Comparison of ENCODE assay signal across 15 cellular contexts in the genomic region with DNA sequence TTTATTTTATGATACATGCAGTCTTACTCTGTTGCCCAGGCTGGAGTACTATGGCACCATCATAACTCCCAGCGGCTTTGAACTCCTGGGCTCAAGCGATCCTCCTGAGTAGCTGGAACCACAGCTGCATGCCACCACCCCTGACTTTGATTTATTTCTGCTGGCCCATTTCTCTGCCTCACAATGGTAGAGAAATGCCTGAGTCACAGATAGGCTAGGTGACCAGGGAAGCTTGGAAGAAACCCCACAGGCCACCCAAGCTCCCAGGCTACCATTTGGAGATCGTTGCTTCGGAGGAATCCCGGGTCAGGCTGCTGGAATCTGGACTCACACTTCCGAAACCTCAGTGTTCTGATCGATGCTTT. TPM values are rescaled to one million over a fixed set of nuclear protein-coding genes. Genes with fewer than 3 reads are reported as not detected.
DNase-seq lines count a peak whose midpoint lies in the region; ATAC-seq and TF ChIP-seq lines count a peak whose summit lies in the region.
"Had no signal": no experiment of that assay in that cellular context is flagged by ENCODE, and none has a peak within 500 bp of the region (broad histone marks: within the 10 kb centered on the region; RNA-seq: fewer than 3 reads in every experiment).

No MANE protein-coding gene starts in this region.

- TF ChIP-seq POLR2A in heart left ventricle (IDR thresholded peaks at IDR 0.05) = no peak

- H3K27me3 ChIP-seq in liver (ENCODE audit: control insufficient read depth in 4 of 4, insufficient read depth in 4 of 4, low read length in 3 of 4) (no peaks in the 10 kb centered on the region), heart left ventricle (peaks cover 0 to 15% (median 0%) of the 10 kb centered on the region in 9 donors)
- H3K27me3 ChIP-seq: suprapubic skin had no signal

- DNase-seq in AG08395 (ENCODE audit: low spot score) = peak; percentile 65
- peak; percentile 52 for DNase-seq in M059J (ENCODE audit: low read depth)
- no peak for DNase-seq in chondrocyte (ENCODE audit: low spot score)
- no peak for DNase-seq in stimulated activated naive B cell treated with anti-CD40 and anti-IgM and Interleukin-4, amounts not matched to agents 10 μg/mL and 1 μg/mL and 100 μg/mL, for 72 hours
- DNase-seq in natural killer cell = no peak
- DNase-seq in heart left ventricle = no peak
- DNase-seq: left ventricle myocardium superior, NCI-H1105 treated with DMSO at 0.1 percent for 48 hours, RPMI8226 had no signal

- TF ChIP-seq CTCF in chondrocyte (IDR thresholded peaks at IDR 0.05) = no peak
- TF ChIP-seq CTCF in liver (IDR thresholded peaks at IDR 0.05; ENCODE audit: low read depth, low read length, missing input control) = no peak
- no peak for TF ChIP-seq CTCF in natural killer cell (IDR thresholded peaks at IDR 0.05)
- no peak for TF ChIP-seq CTCF in heart left ventricle (IDR thresholded peaks at IDR 0.05)

- WGBS in liver = 50% methylated on average over 7 of the region's 7 CpGs
- 84 to 92% (median 91%) methylated on average over 7 of the region's 7 CpGs for WGBS in heart left ventricle, 4 donors

- H3K27ac ChIP-seq in liver (ENCODE audit: low read depth in 1 of 2, low read length in 2 of 2) = peak overlapping the region; percentile 97 to 100
- no peak overlapping the region for H3K27ac ChIP-seq in heart left ventricle
- H3K27ac ChIP-seq: neural progenitor cell, skin epidermis, suprapubic skin had no signal

- no peak for TF ChIP-seq RAD21 in liver (IDR thresholded peaks at IDR 0.05)

- H3K9ac ChIP-seq in liver (ENCODE audit: low read depth in 1 of 2, low read length in 2 of 2) = peak overlapping the region; percentile 22 to 92
- H3K9ac ChIP-seq: neural progenitor cell had no signal

- intact Hi-C loops in natural killer cell (cut with micrococcal nuclease) = no loop called here
- intact Hi-C loops in heart left ventricle (cut with DNase I) = no loop called here

- H3K4me1 ChIP-seq in liver (ENCODE audit: control insufficient read depth in 4 of 4, insufficient read depth in 4 of 4, low read length in 3 of 4) (peaks cover 4 to 15% (median 14%) of the 10 kb centered on the region in 4 donors), heart left ventricle (no peaks in the 10 kb centered on the region)
- H3K4me1 ChIP-seq: neural progenitor cell had no signal

- H3K4me3 ChIP-seq in liver (ENCODE audit: low read depth in 1 of 3, low read length in 3 of 3) = peak overlapping the region; percentile 20 to 55 (median 34)
- H3K4me3 ChIP-seq in heart left ventricle = no peak overlapping the region
- H3K4me3 ChIP-seq: neural progenitor cell, skin epidermis, suprapubic skin had no signal

- peak overlapping the region; percentile 79 for H3K27ac Mint-ChIP-seq in chondrocyte (ENCODE audit: unreplicated experiment)
- H3K27ac Mint-ChIP-seq in stimulated activated naive B cell treated with anti-CD40 and anti-IgM and Interleukin-4, amounts not matched to agents 10 μg/mL and 1 μg/mL and 100 μg/mL, for 72 hours = no peak overlapping the region
- no peak overlapping the region for H3K27ac Mint-ChIP-seq in natural killer cell
- H3K27ac Mint-ChIP-seq: neural progenitor cell had no signal

- H3K9me3 Mint-ChIP-seq in chondrocyte (ENCODE audit: low read depth) = no peaks in the 10 kb centered on the region
- H3K9me3 Mint-ChIP-seq in stimulated activated naive B cell treated with anti-CD40 and anti-IgM and Interleukin-4, amounts not matched to agents 10 μg/mL and 1 μg/mL and 100 μg/mL, for 72 hours = peaks cover 0 to under 1% of the 10 kb centered on the region in 2 donors
- H3K9me3 Mint-ChIP-seq in natural killer cell = no peaks in the 10 kb centered on the region
- H3K9me3 Mint-ChIP-seq: neural progenitor cell had no signal

- peaks cover 11% of the 10 kb centered on the region for H3K4me1 Mint-ChIP-seq in chondrocyte (ENCODE audit: low read depth)
- H3K4me1 Mint-ChIP-seq in stimulated activated naive B cell treated with anti-CD40 and anti-IgM and Interleukin-4, amounts not matched to agents 10 μg/mL and 1 μg/mL and 100 μg/mL, for 72 hours = peaks cover 0 to 2% of the 10 kb centered on the region in 2 donors
- H3K4me1 Mint-ChIP-seq in natural killer cell = no peaks in the 10 kb centered on the region
- H3K4me1 Mint-ChIP-seq: brain had no signal

- H3K27me3 Mint-ChIP-seq in chondrocyte (ENCODE audit: low read depth) = no peaks in the 10 kb centered on the region
- H3K27me3 Mint-ChIP-seq in stimulated activated naive B cell treated with anti-CD40 and anti-IgM and Interleukin-4, amounts not matched to agents 10 μg/mL and 1 μg/mL and 100 μg/mL, for 72 hours = peaks cover 21 to 49% of the 10 kb centered on the region in 2 donors
- H3K27me3 Mint-ChIP-seq in natural killer cell (ENCODE audit: low read depth in 2 of 2) = peaks cover 2 to 3% of the 10 kb centered on the region in 2 donors

- no peaks in the 10 kb centered on the region for H3K36me3 Mint-ChIP-seq in chondrocyte (ENCODE audit: low read depth)
- no peaks in the 10 kb centered on the region for H3K36me3 Mint-ChIP-seq in stimulated activated naive B cell treated with anti-CD40 and anti-IgM and Interleukin-4, amounts not matched to agents 10 μg/mL and 1 μg/mL and 100 μg/mL, for 72 hours
- H3K36me3 Mint-ChIP-seq in natural killer cell = no peaks in the 10 kb centered on the region
- H3K36me3 Mint-ChIP-seq: brain, neural progenitor cell had no signal

- no peaks in the 10 kb centered on the region for H3K36me3 ChIP-seq in liver (ENCODE audit: control insufficient read depth in 4 of 4, insufficient read depth in 3 of 4, low read depth in 1 of 4, low read length in 3 of 4)
- H3K36me3 ChIP-seq in heart left ventricle = no peaks in the 10 kb centered on the region
- H3K36me3 ChIP-seq: neural progenitor cell, suprapubic skin had no signal

- H3K9me3 ChIP-seq in liver (ENCODE audit: control insufficient read depth in 4 of 4, low read length in 3 of 4) (no peaks in the 10 kb centered on the region), heart left ventricle (no peaks in the 10 kb centered on the region)
- H3K9me3 ChIP-seq: suprapubic skin had no signal

- no peak for ATAC-seq in stimulated activated naive B cell treated with anti-CD40 and anti-IgM and Interleukin-4, amounts not matched to agents 10 μg/mL and 1 μg/mL and 100 μg/mL, for 72 hours (replicated peaks)
- no peak for ATAC-seq in GM19452 (IDR thresholded peaks at IDR 0.05; ENCODE audit: unreplicated experiment)
- ATAC-seq in natural killer cell = no peak
- ATAC-seq in heart left ventricle = no peak
- ATAC-seq: left ventricle myocardium superior had no signal

- no peak overlapping the region for H3K4me3 Mint-ChIP-seq in chondrocyte (ENCODE audit: unreplicated experiment)
- H3K4me3 Mint-ChIP-seq in stimulated activated naive B cell treated with anti-CD40 and anti-IgM and Interleukin-4, amounts not matched to agents 10 μg/mL and 1 μg/mL and 100 μg/mL, for 72 hours = no peak overlapping the region
- H3K4me3 Mint-ChIP-seq in natural killer cell = no peak overlapping the region
- H3K4me3 Mint-ChIP-seq: brain, neural progenitor cell had no signal

TF ChIP-seq in liver, 16 proteins besides CTCF, POLR2A, EP300 and RAD21:
- TF ChIP-seq GABPA (IDR thresholded peaks at IDR 0.05 in 1 of 2, conservative IDR thresholded peaks at IDR 0.05 in 1 of 2) (no peak), JUND (IDR thresholded peaks at IDR 0.05) (no peak), TAF1 (conservative IDR thresholded peaks at IDR 0.05) (no peak), FOXA1 (IDR thresholded peaks at IDR 0.05) (no peak), HNF4G (IDR thresholded peaks at IDR 0.05) (no peak), YY1 (IDR thresholded peaks at IDR 0.05) (no peak), SP1 (IDR thresholded peaks at IDR 0.05) (no peak), FOXA2 (IDR thresholded peaks at IDR 0.05) (no peak)
- TF ChIP-seq, protein P1, sequence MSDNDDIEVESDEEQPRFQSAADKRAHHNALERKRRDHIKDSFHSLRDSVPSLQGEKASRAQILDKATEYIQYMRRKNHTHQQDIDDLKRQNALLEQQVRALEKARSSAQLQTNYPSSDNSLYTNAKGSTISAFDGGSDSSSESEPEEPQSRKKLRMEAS (IDR thresholded peaks at IDR 0.05) = no peak
- TF ChIP-seq, protein P2, sequence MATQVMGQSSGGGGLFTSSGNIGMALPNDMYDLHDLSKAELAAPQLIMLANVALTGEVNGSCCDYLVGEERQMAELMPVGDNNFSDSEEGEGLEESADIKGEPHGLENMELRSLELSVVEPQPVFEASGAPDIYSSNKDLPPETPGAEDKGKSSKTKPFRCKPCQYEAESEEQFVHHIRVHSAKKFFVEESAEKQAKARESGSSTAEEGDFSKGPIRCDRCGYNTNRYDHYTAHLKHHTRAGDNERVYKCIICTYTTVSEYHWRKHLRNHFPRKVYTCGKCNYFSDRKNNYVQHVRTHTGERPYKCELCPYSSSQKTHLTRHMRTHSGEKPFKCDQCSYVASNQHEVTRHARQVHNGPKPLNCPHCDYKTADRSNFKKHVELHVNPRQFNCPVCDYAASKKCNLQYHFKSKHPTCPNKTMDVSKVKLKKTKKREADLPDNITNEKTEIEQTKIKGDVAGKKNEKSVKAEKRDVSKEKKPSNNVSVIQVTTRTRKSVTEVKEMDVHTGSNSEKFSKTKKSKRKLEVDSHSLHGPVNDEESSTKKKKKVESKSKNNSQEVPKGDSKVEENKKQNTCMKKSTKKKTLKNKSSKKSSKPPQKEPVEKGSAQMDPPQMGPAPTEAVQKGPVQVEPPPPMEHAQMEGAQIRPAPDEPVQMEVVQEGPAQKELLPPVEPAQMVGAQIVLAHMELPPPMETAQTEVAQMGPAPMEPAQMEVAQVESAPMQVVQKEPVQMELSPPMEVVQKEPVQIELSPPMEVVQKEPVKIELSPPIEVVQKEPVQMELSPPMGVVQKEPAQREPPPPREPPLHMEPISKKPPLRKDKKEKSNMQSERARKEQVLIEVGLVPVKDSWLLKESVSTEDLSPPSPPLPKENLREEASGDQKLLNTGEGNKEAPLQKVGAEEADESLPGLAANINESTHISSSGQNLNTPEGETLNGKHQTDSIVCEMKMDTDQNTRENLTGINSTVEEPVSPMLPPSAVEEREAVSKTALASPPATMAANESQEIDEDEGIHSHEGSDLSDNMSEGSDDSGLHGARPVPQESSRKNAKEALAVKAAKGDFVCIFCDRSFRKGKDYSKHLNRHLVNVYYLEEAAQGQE (IDR thresholded peaks at IDR 0.05) = no peak

RNA-seq across cellular contexts. Expression of a gene that starts 17.4 kb away (rescaled TPM):
- 19.3 and 28.7 TPM in 2 replicates for total RNA-seq in M059J (2014; rRNA removed; shearing (Covaris generic))
- 8.7 to 12.4 TPM (median 11.9 TPM) in 3 replicates for total RNA-seq in chondrocyte
- total RNA-seq in liver = 1 to 10 TPM; 5.4 to 8.6 TPM
- 1 to 10 TPM; 8.7 to 8.9 TPM for polyA plus RNA-seq in liver
- not detected for total RNA-seq in natural killer cell
- 1 to 10 TPM in 8 of 9 donors, under 1 TPM in 1; 0.64 to 2.7 (median 1.8) TPM for total RNA-seq in heart left ventricle
- polyA plus RNA-seq in heart left ventricle = 1 to 10 TPM; 2.1 to 2.3 TPM

Comparison
In these comparisons a context has a peak if more than half of its experiments do, and no peak if none do; other contexts are left out.
1. DNase-seq: peak in AG08395 (single experiment) and M059J (single experiment); none in chondrocyte (single experiment), stimulated activated naive B cell treated with anti-CD40 and anti-IgM and Interleukin-4, amounts not matched to agents 10 μg/mL and 1 μg/mL and 100 μg/mL, for 72 hours (single experiment), natural killer cell (single experiment) and heart left ventricle (0 of 5).
2. H3K27ac ChIP-seq: peak in liver (2 of 2); none in heart left ventricle (0 of 12).
3. H3K4me3 ChIP-seq: peak in liver (3 of 3); none in heart left ventricle (0 of 12).